In the genomic region with DNA sequence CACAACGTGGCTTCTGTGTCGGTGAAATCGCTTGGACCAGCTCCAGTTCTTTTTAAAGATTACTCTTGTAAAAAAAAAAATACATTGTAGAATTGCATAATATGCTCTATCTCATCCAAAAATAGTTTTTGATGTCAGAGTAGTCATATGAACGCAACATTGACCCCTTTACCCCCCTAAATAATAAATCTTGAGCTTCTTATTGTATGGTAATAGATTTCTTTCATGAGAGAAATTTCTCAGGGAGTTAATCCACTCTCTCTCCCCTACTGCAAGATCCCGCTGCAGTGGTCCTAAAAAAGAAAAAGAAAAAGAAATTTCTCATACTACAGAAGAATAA, we compare ENCODE assay signal across 8 cellular contexts. TPM values are rescaled to one million over a fixed set of nuclear protein-coding genes. Genes with fewer than 3 reads are reported as not detected.
A peak's percentile ranks its signal among the peaks of the same experiment; 100 is the strongest.
DNase-seq lines count a peak whose midpoint lies in the region; ATAC-seq, FAIRE-seq and TF ChIP-seq lines count a peak whose summit lies in the region.

No MANE protein-coding gene starts in this region.

- H3K27me3 ChIP-seq in A673 (replicated peaks; ENCODE audit: insufficient read depth, low read depth, low read length, poor library complexity) (peaks cover 59% of the 10 kb centered on the region), MG63 (no peaks in the 10 kb centered on the region), ectodermal cell (ENCODE audit: control insufficient read depth, insufficient read depth, low read length, poor library complexity, severe bottlenecking) (peaks cover 39% of the 10 kb centered on the region)

- FAIRE-seq in HTR-8/SVneo (lab: Jason Lieb, UNC): no peak

- H3K27ac ChIP-seq in A673 (ENCODE audit: low read depth, low read length, poor library complexity, severe bottlenecking) (no peak overlapping the region), ectodermal cell (ENCODE audit: insufficient read depth, low read depth, low read length, poor library complexity, severe bottlenecking) (no peak overlapping the region)

- H3K9me3 Mint-ChIP-seq in natural killer cell: peaks cover 0 to 2% of the 10 kb centered on the region in 2 donors

- H3K27ac Mint-ChIP-seq in natural killer cell: no peak overlapping the region

- 0 to 3% methylated on average over 4 of the region's 5 CpGs for WGBS in ectodermal cell, 2 experiments

- POLR2A ChIA-PET in A673 (lab: Charles Lee; ENCODE audit: low non-redundant PET): interaction anchor here (0.6 kb wide), 1 partner anchor 936 kb away, joined by 3 read pairs; no protein-coding TSS in a partner anchor

- CTCF ChIA-PET in A673 (lab: Charles Lee): interaction anchor here (0.6 kb wide), 1 partner anchor 1612 kb away, joined by 7 read pairs; no protein-coding TSS in a partner anchor

- peak overlapping the region; percentile 80 for H3K4me3 Mint-ChIP-seq in natural killer cell

- TF ChIP-seq CTCF in A673 (conservative IDR thresholded peaks at IDR 0.05; ENCODE audit: low read depth, low read length): no peak
- no peak for TF ChIP-seq CTCF in natural killer cell (IDR thresholded peaks at IDR 0.05)

- BruUV-seq in A673 (replicated peaks; lab: Mats Ljungman, UMichigan): no TSS peak

- H3K9me3 ChIP-seq in A673 (ENCODE audit: low read depth, low read length, poor library complexity, severe bottlenecking): no peaks in the 10 kb centered on the region
- no peaks in the 10 kb centered on the region for H3K9me3 ChIP-seq in MG63
- H3K9me3 ChIP-seq in ectodermal cell (ENCODE audit: control insufficient read depth, low read length): peaks cover 2% of the 10 kb centered on the region

- H3K27me3 Mint-ChIP-seq in natural killer cell (ENCODE audit: low read depth in 2 of 2): peaks cover 53 to 75% of the 10 kb centered on the region in 2 donors

- intact Hi-C loops in A673 (cut with micrococcal nuclease; ENCODE audit: unreplicated experiment) (no loop called here), natural killer cell (cut with micrococcal nuclease) (no loop called here)

- no peaks in the 10 kb centered on the region for H3K4me1 ChIP-seq in A673 (ENCODE audit: insufficient read depth, low read length, poor library complexity, severe bottlenecking)
- H3K4me1 ChIP-seq in ectodermal cell (ENCODE audit: control insufficient read depth, insufficient read depth, low read length): peaks cover 12% of the 10 kb centered on the region

- H3K36me3 Mint-ChIP-seq in natural killer cell: no peaks in the 10 kb centered on the region

- H3K36me3 ChIP-seq in A673 (ENCODE audit: insufficient read depth, low read length, poor library complexity, severe bottlenecking) (no peaks in the 10 kb centered on the region), MG63 (no peaks in the 10 kb centered on the region), ectodermal cell (ENCODE audit: control insufficient read depth, insufficient read depth, low read length) (no peaks in the 10 kb centered on the region)

- H3K4me1 Mint-ChIP-seq in natural killer cell: peaks cover 10 to 16% of the 10 kb centered on the region in 2 donors

- peak overlapping the region; percentile 52 for H3K4me3 ChIP-seq in A673 (ENCODE audit: low read depth, low read length, poor library complexity, severe bottlenecking)
- H3K4me3 ChIP-seq in MG63: peak overlapping the region; percentile 75
- H3K4me3 ChIP-seq in ectodermal cell (ENCODE audit: insufficient read depth, low read depth, low read length): peak overlapping the region; percentile 37

- DNase-seq in A673 (ENCODE audit: low spot score) (no peak), MG63 (no peak), natural killer cell (no peak), ecto neural progenitor cell (ENCODE audit: low spot score) (no peak), HTR-8/SVneo (ENCODE audit: insufficient read length, low spot score) (no peak)

- no peak for ATAC-seq in natural killer cell
- no peak for ATAC-seq in HG02884 (IDR thresholded peaks at IDR 0.05; ENCODE audit: unreplicated experiment)
- no peak for ATAC-seq in GM19455 (IDR thresholded peaks at IDR 0.05; ENCODE audit: unreplicated experiment)

RNA-seq across cellular contexts. Expression of a gene that starts 50.2 kb away (rescaled TPM):
- total RNA-seq in A673 (2021) (1.1 and 2.3 TPM in 2 replicates), natural killer cell (1 to 10 TPM; 1.9 to 3.4 (median 3.2) TPM)
- total RNA-seq in MG63 (2014; rRNA removed; shearing (Covaris generic); ENCODE audit: low replicate concordance): 0.03 TPM in 1 of 2 replicates, not detected in the other
- 11.8 TPM for polyA plus RNA-seq in ectodermal cell (2013, experiment 1 of 4)
- 11.0 TPM for polyA plus RNA-seq in ectodermal cell (2013, experiment 2 of 4)
- 6.8 TPM for polyA plus RNA-seq in ectodermal cell (2013, experiment 3 of 4)
- 7.9 TPM for polyA plus RNA-seq in ectodermal cell (2013, experiment 4 of 4)

RNA-seq across cellular contexts. Expression of a gene that starts 54.5 kb away (rescaled TPM):
- total RNA-seq in A673 (2021) (113 and 126 TPM in 2 replicates), natural killer cell (100 to 1,000 TPM; 104 to 126 (median 113) TPM)
- total RNA-seq in MG63 (2014; rRNA removed; shearing (Covaris generic); ENCODE audit: low replicate concordance): 40.0 and 48.4 TPM in 2 replicates
- polyA plus RNA-seq in ectodermal cell (2013, experiment 1 of 4): 167 TPM
- polyA plus RNA-seq in ectodermal cell (2013, experiment 2 of 4): 175 TPM
- polyA plus RNA-seq in ectodermal cell (2013, experiment 3 of 4): 171 TPM
- polyA plus RNA-seq in ectodermal cell (2013, experiment 4 of 4): 189 TPM
